In genomic region chr5:72121753-72122445, GRCh38 we compare ENCODE assay signal across 21 cellular contexts. TPM values are rescaled to one million over a fixed set of nuclear protein-coding genes. Genes with fewer than 3 reads are reported as not detected.
DNase-seq lines count a peak whose midpoint lies in the region; ATAC-seq, FAIRE-seq and TF ChIP-seq lines count a peak whose summit lies in the region.
"Had no signal": no experiment of that assay in that cellular context is flagged by ENCODE, and none has a peak within 500 bp of the region (broad histone marks: within the 10 kb centered on the region; RNA-seq: fewer than 3 reads in every experiment).

No MANE protein-coding gene starts in this region.

- peak overlapping the region; percentile 82 for H3K27ac Mint-ChIP-seq in GM23338
- peak overlapping the region; percentile 16 for H3K27ac Mint-ChIP-seq in astrocyte (ENCODE audit: unreplicated experiment)
- H3K27ac Mint-ChIP-seq in mesothelial cell of epicardium, result peak overlapping the region; percentile 15
- no peak overlapping the region for H3K27ac Mint-ChIP-seq in Calu3 (ENCODE audit: unreplicated experiment)
- H3K27ac Mint-ChIP-seq in Caco-2 (ENCODE audit: unreplicated experiment), result no peak overlapping the region
- H3K27ac Mint-ChIP-seq: activated naive CD4-positive, alpha-beta T cell treated with anti-CD3 and anti-CD28 coated beads, Interleukin-2, amount 50 U/mL, for 24 hours had no signal

- peaks cover 60% of the 10 kb centered on the region for H3K4me1 Mint-ChIP-seq in GM23338
- H3K4me1 Mint-ChIP-seq in astrocyte (ENCODE audit: low read depth, unreplicated experiment), result peaks cover 42% of the 10 kb centered on the region
- peaks cover 41% of the 10 kb centered on the region for H3K4me1 Mint-ChIP-seq in mesothelial cell of epicardium
- no peaks in the 10 kb centered on the region for H3K4me1 Mint-ChIP-seq in Calu3 (ENCODE audit: low read depth, unreplicated experiment)
- no peaks in the 10 kb centered on the region for H3K4me1 Mint-ChIP-seq in Caco-2 (ENCODE audit: low read depth, unreplicated experiment)
- H3K4me1 Mint-ChIP-seq: activated naive CD4-positive, alpha-beta T cell treated with anti-CD3 and anti-CD28 coated beads, Interleukin-2, amount 50 U/mL, for 24 hours had no signal

- H3K27me3 Mint-ChIP-seq in GM23338 (ENCODE audit: insufficient read depth, low read depth, poor library complexity), result peaks cover 2% of the 10 kb centered on the region
- H3K27me3 Mint-ChIP-seq in astrocyte (ENCODE audit: low read depth, unreplicated experiment), result no peaks in the 10 kb centered on the region
- no peaks in the 10 kb centered on the region for H3K27me3 Mint-ChIP-seq in mesothelial cell of epicardium (ENCODE audit: low read depth)
- no peaks in the 10 kb centered on the region for H3K27me3 Mint-ChIP-seq in Calu3 (ENCODE audit: unreplicated experiment)
- peaks cover 16% of the 10 kb centered on the region for H3K27me3 Mint-ChIP-seq in Caco-2 (ENCODE audit: insufficient read depth, unreplicated experiment)

- DNase-seq in GM23338 (ENCODE audit: low spot score), result peak; percentile 54
- peak; percentile 9 for DNase-seq in NCI-H128 (lab: John Stamatoyannopoulos, UW; ENCODE audit: unreplicated experiment)
- peak; percentile 44 for DNase-seq in astrocyte (ENCODE audit: low read depth)
- no peak for DNase-seq in mesothelial cell of epicardium (ENCODE audit: low spot score in 2 of 2, unreplicated experiment in 2 of 2)
- DNase-seq in HuH-7 (ENCODE audit: low spot score), result no peak
- DNase-seq in NCI-H82 treated with DMSO at 0.1 percent for 48 hours (lab: John Stamatoyannopoulos, UW; ENCODE audit: unreplicated experiment), result no peak
- no peak for DNase-seq in Calu3
- no peak for DNase-seq in Caco-2
- DNase-seq: activated CD4-positive, alpha-beta T cell treated with anti-CD3 and anti-CD28 coated beads for 48 hours; activated T-cell treated with anti-CD3 and anti-CD28 coated beads for 4 hours; GOT3; left cardiac atrium; MG63; pancreas; stimulated activated CD4-positive, alpha-beta T cell treated with anti-CD3 and anti-CD28 coated beads, Interleukin-4, amount 100 ng/mL, for 4 hours; T-helper 9 cell had no signal

- peaks cover 61% of the 10 kb centered on the region for H3K4me1 ChIP-seq in GM23338 (ENCODE audit: insufficient read depth)
- H3K4me1 ChIP-seq in astrocyte (ENCODE audit: insufficient read depth, low read length), result peaks cover 45% of the 10 kb centered on the region
- no peaks in the 10 kb centered on the region for H3K4me1 ChIP-seq in Caco-2
- H3K4me1 ChIP-seq: pancreas had no signal

- H3K36me3 ChIP-seq in GM23338 (ENCODE audit: insufficient read depth) (peaks cover under 1% of the 10 kb centered on the region; the same call in 1 of the 2 replicates), astrocyte (ENCODE audit: insufficient read depth, low read length) (peaks cover 52% of the 10 kb centered on the region), Caco-2 (ENCODE audit: control insufficient read depth, insufficient read depth, low read length) (no peaks in the 10 kb centered on the region)
- H3K36me3 ChIP-seq: pancreas had no signal

- peak overlapping the region; percentile 33 for H3K9ac ChIP-seq in astrocyte (ENCODE audit: low read length)

- H3K9me2 ChIP-seq in GM23338 (ENCODE audit: insufficient read depth), result no peaks in the 10 kb centered on the region

- H3K4me3 ChIP-seq in GM23338 (peak overlapping the region; percentile 16; the same call in 1 of the 2 replicates), astrocyte (ENCODE audit: insufficient read depth, low read depth, low read length) (no peak overlapping the region), Caco-2 (ENCODE audit: low read depth, low read length) (no peak overlapping the region)
- H3K4me3 ChIP-seq: hepatocyte, MG63, pancreas, SJSA1 had no signal

- BruUV-seq in Calu3 (replicated peaks; lab: Mats Ljungman, UMichigan) (no TSS peak), Caco-2 (replicated peaks; lab: Mats Ljungman, UMichigan) (no TSS peak)

- no peaks in the 10 kb centered on the region for H3K9me3 Mint-ChIP-seq in GM23338
- no peaks in the 10 kb centered on the region for H3K9me3 Mint-ChIP-seq in astrocyte (ENCODE audit: unreplicated experiment)
- H3K9me3 Mint-ChIP-seq in mesothelial cell of epicardium, result no peaks in the 10 kb centered on the region
- H3K9me3 Mint-ChIP-seq in Calu3 (ENCODE audit: low read depth, unreplicated experiment), result no peaks in the 10 kb centered on the region
- H3K9me3 Mint-ChIP-seq in Caco-2 (ENCODE audit: unreplicated experiment), result no peaks in the 10 kb centered on the region
- H3K9me3 Mint-ChIP-seq: activated naive CD4-positive, alpha-beta T cell treated with anti-CD3 and anti-CD28 coated beads, Interleukin-2, amount 50 U/mL, for 24 hours had no signal

- peaks cover 76% of the 10 kb centered on the region for H3K79me2 ChIP-seq in GM23338 (replicated peaks; ENCODE audit: insufficient read depth)
- H3K79me2 ChIP-seq in astrocyte (ENCODE audit: insufficient read depth, low read length), result peaks cover 98% of the 10 kb centered on the region

- peak; percentile 88 for ATAC-seq in GM23338
- ATAC-seq: left cardiac atrium, pancreas had no signal

- H3K27ac ChIP-seq in GM23338 (ENCODE audit: low read depth), result peak overlapping the region; percentile 64
- H3K27ac ChIP-seq in astrocyte (ENCODE audit: low read depth, low read length), result peak overlapping the region; percentile 33
- H3K27ac ChIP-seq: hepatocyte, pancreas, SJSA1 had no signal

- peaks cover 51% of the 10 kb centered on the region for H3K36me3 Mint-ChIP-seq in GM23338 (ENCODE audit: low read depth)
- H3K36me3 Mint-ChIP-seq in astrocyte (ENCODE audit: low read depth, unreplicated experiment), result peaks cover 27% of the 10 kb centered on the region
- peaks cover 18% of the 10 kb centered on the region for H3K36me3 Mint-ChIP-seq in mesothelial cell of epicardium
- no peaks in the 10 kb centered on the region for H3K36me3 Mint-ChIP-seq in Calu3 (ENCODE audit: insufficient read depth, unreplicated experiment)
- H3K36me3 Mint-ChIP-seq in Caco-2 (ENCODE audit: insufficient read depth, unreplicated experiment), result no peaks in the 10 kb centered on the region
- H3K36me3 Mint-ChIP-seq: activated naive CD4-positive, alpha-beta T cell treated with anti-CD3 and anti-CD28 coated beads, Interleukin-2, amount 50 U/mL, for 24 hours had no signal

- H3K27me3 ChIP-seq in GM23338 (ENCODE audit: insufficient read depth), result no peaks in the 10 kb centered on the region
- H3K27me3 ChIP-seq in astrocyte (ENCODE audit: insufficient read depth, low read length), result no peaks in the 10 kb centered on the region
- H3K27me3 ChIP-seq in Caco-2 (replicated peaks; ENCODE audit: control insufficient read depth, insufficient read depth, low read length), result no peaks in the 10 kb centered on the region
- H3K27me3 ChIP-seq: hepatocyte, MG63, pancreas, SJSA1 had no signal

- intact Hi-C loops in Calu3 (cut with micrococcal nuclease; ENCODE audit: unreplicated experiment), result no loop called here
- intact Hi-C loops in Caco-2 (cut with micrococcal nuclease; ENCODE audit: unreplicated experiment), result no loop called here

- no peaks in the 10 kb centered on the region for H3K9me3 ChIP-seq in astrocyte (ENCODE audit: insufficient read depth, low read depth, low read length)
- no peaks in the 10 kb centered on the region for H3K9me3 ChIP-seq in Caco-2
- H3K9me3 ChIP-seq: MG63, pancreas, SJSA1 had no signal

- TF ChIP-seq CTCF in GM23338 (conservative IDR thresholded peaks at IDR 0.05; ENCODE audit: low read depth in 2 of 2) (no peak), astrocyte (IDR thresholded peaks at IDR 0.05; ENCODE audit: insufficient read depth, low read depth, low read length) (no peak), mesothelial cell of epicardium (IDR thresholded peaks at IDR 0.05; ENCODE audit: unreplicated experiment) (no peak), Calu3 (IDR thresholded peaks at IDR 0.05; ENCODE audit: unreplicated experiment) (no peak), Caco-2 (IDR thresholded peaks at IDR 0.05; ENCODE audit: insufficient read depth in 1 of 2, low read depth in 1 of 2, low read length in 1 of 2, severe bottlenecking in 1 of 2, unreplicated experiment in 1 of 2) (no peak)

- peak overlapping the region; percentile 56 for H3K4me3 Mint-ChIP-seq in GM23338
- peak overlapping the region; percentile 34 for H3K4me3 Mint-ChIP-seq in astrocyte (ENCODE audit: unreplicated experiment)
- H3K4me3 Mint-ChIP-seq in mesothelial cell of epicardium, result no peak overlapping the region
- no peak overlapping the region for H3K4me3 Mint-ChIP-seq in Calu3 (ENCODE audit: low read depth, unreplicated experiment)
- no peak overlapping the region for H3K4me3 Mint-ChIP-seq in Caco-2 (ENCODE audit: unreplicated experiment)
- H3K4me3 Mint-ChIP-seq: activated naive CD4-positive, alpha-beta T cell treated with anti-CD3 and anti-CD28 coated beads, Interleukin-2, amount 50 U/mL, for 24 hours had no signal

- H3K4me2 ChIP-seq in GM23338, result peak overlapping the region; percentile 41
- H3K4me2 ChIP-seq in astrocyte (ENCODE audit: low read length), result peak overlapping the region; percentile 33
- H3K4me2 ChIP-seq: hepatocyte had no signal

- CTCF ChIA-PET in Calu3 (lab: Charles Lee), result interaction anchor here (0.8 kb wide), 1 partner anchor 199 kb away, joined by 4 read pairs; no protein-coding TSS in a partner anchor
- CTCF ChIA-PET in Caco-2 (lab: Charles Lee), result no interaction called here

- H2AFZ ChIP-seq in GM23338 (no peak overlapping the region), astrocyte (ENCODE audit: low read depth, low read length) (no peak overlapping the region)
- H2AFZ ChIP-seq: hepatocyte had no signal

- POLR2A ChIA-PET in Caco-2 (lab: Charles Lee), result no interaction called here

- FAIRE-seq in astrocyte (lab: Jason Lieb, UNC), result peak; percentile 23
- FAIRE-seq: bronchial epithelial cell, pancreas had no signal

- H3F3A ChIP-seq in GM23338 (replicated peaks; ENCODE audit: low read depth), result no peaks in the 10 kb centered on the region

- H4K20me1 ChIP-seq in GM23338 (replicated peaks; ENCODE audit: insufficient read depth), result no peaks in the 10 kb centered on the region; the same call in 1 of the 2 replicates
- peaks cover 87% of the 10 kb centered on the region for H4K20me1 ChIP-seq in astrocyte (ENCODE audit: insufficient read depth, low read length)

TF ChIP-seq in GM23338, 12 proteins besides CTCF, POLR2A, EP300 and RAD21:
- no peak for TF ChIP-seq ZNF331 (CRISPR knock-in tag; IDR thresholded peaks at IDR 0.05; ENCODE audit: low read depth)

RNA-seq across cellular contexts. Expression of gene MAP1B, which starts 14.6 kb away (rescaled TPM):
- 111 and 263 TPM in 2 replicates for total RNA-seq in GM23338 (2014; rRNA removed; shearing (Covaris generic))
- polyA plus RNA-seq in GM23338 (2016; fragmentation: Nextera tagmentation; extraction: Ambion mirVana), result 114 and 148 TPM in 2 replicates
- total RNA-seq in astrocyte, result 386 and 476 TPM in 2 replicates
- total RNA-seq in mesothelial cell of epicardium, result 60.8 to 61.2 TPM (median 61.0 TPM) in 3 replicates
- 21.5 and 34.6 TPM in 2 replicates for total RNA-seq in Calu3 (2022)
- total RNA-seq in Caco-2 (2022), result 0.66 and 0.77 TPM in 2 replicates
- total RNA-seq: HT-29 had no signal

Comparison
In these comparisons a context has a peak if more than half of its experiments do, and no peak if none do; other contexts are left out.
1. DNase-seq: peak in GM23338 (single experiment), NCI-H128 (single experiment) and astrocyte (single experiment); none in mesothelial cell of epicardium (0 of 2), HuH-7 (single experiment), NCI-H82 treated with DMSO at 0.1 percent for 48 hours (single experiment), Calu3 (single experiment) and Caco-2 (0 of 2).
2. H3K27ac Mint-ChIP-seq: peak in GM23338 (single experiment), astrocyte (single experiment) and mesothelial cell of epicardium (single experiment); none in Calu3 (single experiment) and Caco-2 (single experiment).
3. H3K4me3 Mint-ChIP-seq: peak in GM23338 (single experiment) and astrocyte (single experiment); none in mesothelial cell of epicardium (single experiment), Calu3 (single experiment) and Caco-2 (single experiment).
4. RNA of gene MAP1B, which starts 14.6 kb away (total RNA-seq): 386 to 476 TPM in astrocyte, 111 to 263 TPM in GM23338, 60.8 to 61.2 TPM in mesothelial cell of epicardium and 21.5 to 34.6 TPM in Calu3; 0.66 to 0.77 TPM in Caco-2; every median in the first group is over 10 times any median in the second.